13 cellular contexts compared by ENCODE assay signal in genomic region chr2:88764850-88765153, GRCh38.
DNase-seq lines count a peak whose midpoint lies in the region; ATAC-seq, FAIRE-seq and TF ChIP-seq lines count a peak whose summit lies in the region.
"Had no signal": no experiment of that assay in that cellular context is flagged by ENCODE, and none has a peak within 500 bp of the region (broad histone marks: within the 10 kb centered on the region; RNA-seq: fewer than 3 reads in every experiment).

No MANE protein-coding gene starts in this region.

- H3K9me3 Mint-ChIP-seq in CD8-positive, alpha-beta T cell = peaks cover 2% of the 10 kb centered on the region

- peaks cover 17% of the 10 kb centered on the region for H3K27me3 Mint-ChIP-seq in CD8-positive, alpha-beta T cell (ENCODE audit: low read depth)

- no peak for FAIRE-seq in H54 (lab: Jason Lieb, UNC)
- FAIRE-seq: small intestine had no signal

- TF ChIP-seq RAD21 in neural cell (conservative IDR thresholded peaks at IDR 0.05) = no peak

- no peak overlapping the region for H3K4me3 ChIP-seq in CD8-positive, alpha-beta T cell (ENCODE audit: low read depth, low read length)
- peak overlapping the region; percentile 37 for H3K4me3 ChIP-seq in HFF-Myc (replicated peaks; ENCODE audit: low read depth, low read length)
- H3K4me3 ChIP-seq in dorsolateral prefrontal cortex = peak overlapping the region; percentile 1 to 70 (median 52)
- H3K4me3 ChIP-seq in neural cell (ENCODE audit: low read length) = peak overlapping the region; percentile 81

- no peak for TF ChIP-seq EP300 in neural cell (conservative IDR thresholded peaks at IDR 0.05; ENCODE audit: poor library complexity, severe bottlenecking)

- H3F3A ChIP-seq in neural cell (ENCODE audit: insufficient read depth, low read length, poor library complexity, severe bottlenecking) = no peaks in the 10 kb centered on the region

- peaks cover 5% of the 10 kb centered on the region for H3K36me3 Mint-ChIP-seq in CD8-positive, alpha-beta T cell

- H3K79me2 ChIP-seq in neural cell (replicated peaks; ENCODE audit: insufficient read depth, low read length) = no peaks in the 10 kb centered on the region

- no peaks in the 10 kb centered on the region for H3K36me3 ChIP-seq in CD8-positive, alpha-beta T cell (ENCODE audit: insufficient read depth, low read length)
- H3K36me3 ChIP-seq in neural cell (ENCODE audit: insufficient read depth, low read length) = no peaks in the 10 kb centered on the region
- H3K36me3 ChIP-seq: ascending aorta, vagina had no signal

- no peaks in the 10 kb centered on the region for H4K20me1 ChIP-seq in neural cell (ENCODE audit: insufficient read depth)

- no peak for ATAC-seq in CD8-positive, alpha-beta T cell

- no peaks in the 10 kb centered on the region for H3K9me2 ChIP-seq in neural cell (ENCODE audit: insufficient read depth, low read length)

- TF ChIP-seq POLR2A in H54 (IDR thresholded peaks at IDR 0.05; ENCODE audit: low read depth, low read length) = no peak

- H3K9me3 ChIP-seq in CD8-positive, alpha-beta T cell (ENCODE audit: low read length) = no peaks in the 10 kb centered on the region
- peaks cover 4% of the 10 kb centered on the region for H3K9me3 ChIP-seq in neural cell (ENCODE audit: low read length)
- H3K9me3 ChIP-seq: ascending aorta, vagina had no signal

- H3K27me3 ChIP-seq in CD8-positive, alpha-beta T cell (ENCODE audit: insufficient read depth, low read length) = no peaks in the 10 kb centered on the region
- H3K27me3 ChIP-seq in dorsolateral prefrontal cortex = peaks cover 0 to 25% (median 16%) of the 10 kb centered on the region in 45 donors
- H3K27me3 ChIP-seq in neural cell (ENCODE audit: insufficient read depth, low read depth, low read length) = peaks cover 14% of the 10 kb centered on the region
- H3K27me3 ChIP-seq: vagina had no signal

- no peaks in the 10 kb centered on the region for H3K4me1 ChIP-seq in CD8-positive, alpha-beta T cell (ENCODE audit: insufficient read depth, low read length)
- H3K4me1 ChIP-seq: ascending aorta had no signal

- H3K4me3 Mint-ChIP-seq in CD8-positive, alpha-beta T cell = peak overlapping the region; percentile 22

- DNase-seq in CD8-positive, alpha-beta T cell = no peak
- DNase-seq in HFF-Myc (ENCODE audit: extremely low read depth, low read depth) (no peak), dorsolateral prefrontal cortex (no peak), H54 (ENCODE audit: insufficient read length, low spot score) (no peak), NCI-H1930 (lab: John Stamatoyannopoulos, UW) (no peak), T1000 (lab: John Stamatoyannopoulos, UW) (no peak), glomerular visceral epithelial cell (ENCODE audit: extremely low spot score) (no peak)
- DNase-seq: activated CD4-positive, CD25-positive, alpha-beta regulatory T cell treated with anti-CD3 and anti-CD28 coated beads, Interleukin-2, amount 50 U/mL, for 72 hours; NCI-H1417 treated with DMSO at 0.1 percent for 48 hours; small intestine had no signal

- CTCF ChIA-PET in CD8-positive, alpha-beta T cell (lab: Charles Lee) = no interaction called here

- H3K4me1 Mint-ChIP-seq in CD8-positive, alpha-beta T cell (ENCODE audit: low read depth) = peaks cover 14% of the 10 kb centered on the region

- H3K9ac ChIP-seq in neural cell (ENCODE audit: low read length) = peak overlapping the region; percentile 61

- intact Hi-C loops in CD8-positive, alpha-beta T cell (cut with DNase I, micrococcal nuclease) = loop anchor here in 1 of 2 experiments (5.0 kb wide), 1 partner anchor 73 kb away; the partner anchor contains the start of gene RPIA
- intact Hi-C loops in dorsolateral prefrontal cortex (cut with DNase I) = no loop called here

- H2AFZ ChIP-seq in neural cell (ENCODE audit: low read depth, low read length) = no peak overlapping the region

- POLR2A ChIA-PET in CD8-positive, alpha-beta T cell (lab: Charles Lee) = interaction anchor here (1.3 kb wide), 1 partner anchor 10 kb away, joined by 4 read pairs; no protein-coding TSS in a partner anchor

- H3K27ac ChIP-seq in CD8-positive, alpha-beta T cell (ENCODE audit: low read depth, low read length) = no peak overlapping the region
- H3K27ac ChIP-seq in dorsolateral prefrontal cortex = no peak overlapping the region
- no peak overlapping the region for H3K27ac ChIP-seq in neural cell (ENCODE audit: low read length)
- H3K27ac ChIP-seq: ascending aorta, vagina had no signal

- TF ChIP-seq CTCF in CD8-positive, alpha-beta T cell (IDR thresholded peaks at IDR 0.05) = no peak
- no peak for TF ChIP-seq CTCF in HFF-Myc (IDR thresholded peaks at IDR 0.05; ENCODE audit: low read depth, low read length, missing control alignments)
- TF ChIP-seq CTCF in dorsolateral prefrontal cortex (IDR thresholded peaks at IDR 0.05 in 54 of 56, conservative IDR thresholded peaks at IDR 0.05 in 2 of 56; ENCODE audit: low read depth in 1 of 56, partially characterized antibody in 56 of 56) = no peak
- TF ChIP-seq CTCF in neural cell (IDR thresholded peaks at IDR 0.05; ENCODE audit: poor library complexity, severe bottlenecking) = no peak

- H3K27ac Mint-ChIP-seq in CD8-positive, alpha-beta T cell = no peak overlapping the region

- no peak overlapping the region for H3K4me2 ChIP-seq in neural cell (ENCODE audit: low read length)

TF ChIP-seq in neural cell, 6 proteins besides CTCF, POLR2A, EP300 and RAD21:
- TF ChIP-seq REST (IDR thresholded peaks at IDR 0.05; ENCODE audit: borderline replicate concordance) (no peak), SMC3 (conservative IDR thresholded peaks at IDR 0.05; ENCODE audit: poor library complexity) (no peak), TAF1 (IDR thresholded peaks at IDR 0.05; ENCODE audit: low read depth) (no peak), MXI1 (conservative IDR thresholded peaks at IDR 0.05; ENCODE audit: poor library complexity, severe bottlenecking) (no peak), POLR2AphosphoS5 (IDR thresholded peaks at IDR 0.05) (no peak), EZH2 (IDR thresholded peaks at IDR 0.05; ENCODE audit: borderline replicate concordance, insufficient read depth, low read length, poor library complexity, severe bottlenecking) (no peak)
